In the genomic region with DNA sequence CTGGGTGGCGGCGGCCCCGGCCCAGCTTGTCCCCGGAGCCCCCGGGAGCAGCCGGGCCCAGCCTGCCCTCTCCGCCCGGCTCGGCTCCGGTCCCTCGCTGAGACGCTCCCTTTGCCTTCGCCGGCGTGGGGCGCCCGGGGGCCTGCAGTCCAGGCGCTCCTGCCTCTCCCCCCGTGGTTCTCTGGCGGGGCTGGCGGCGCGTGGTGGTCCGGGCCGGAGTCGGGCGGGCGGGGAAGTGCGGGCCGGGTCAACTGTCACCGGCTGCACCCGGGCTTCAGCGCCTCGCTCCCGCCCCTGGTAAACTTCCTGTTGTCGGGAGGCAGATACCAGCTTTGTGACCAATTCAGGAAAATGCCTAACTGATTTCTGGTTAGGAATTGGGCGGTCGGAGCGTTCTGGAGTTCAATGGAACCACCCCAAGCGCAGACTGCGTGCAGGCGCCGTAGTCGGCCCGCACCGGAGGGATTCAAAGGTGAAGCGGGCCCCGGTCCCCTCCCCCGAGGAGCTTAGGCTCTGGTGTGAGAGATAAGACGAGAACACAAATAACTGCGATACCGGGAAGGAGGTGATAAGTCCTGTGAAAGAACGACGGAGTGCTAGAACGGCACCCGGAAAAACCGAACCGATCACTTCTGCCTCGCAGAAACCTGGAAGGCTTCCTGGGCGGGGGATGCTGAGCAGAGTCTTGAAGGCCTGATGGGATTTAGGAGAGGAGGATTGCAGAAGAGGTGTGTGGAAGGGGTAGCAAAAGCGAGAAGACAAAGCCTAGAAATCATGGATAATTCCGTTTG, we compare ENCODE assay signal across 8 cellular contexts. TPM values are rescaled to one million over a fixed set of nuclear protein-coding genes. Genes with fewer than 3 reads are reported as not detected.
DNase-seq lines count a peak whose midpoint lies in the region; ATAC-seq and TF ChIP-seq lines count a peak whose summit lies in the region.

No MANE protein-coding gene starts in this region.

- H3K27ac ChIP-seq in osteoblast (ENCODE audit: low read depth, low read length) (peak overlapping the region; percentile 87), uterus (peak overlapping the region; percentile 87 to 90)

- ATAC-seq in HG03039 (IDR thresholded peaks at IDR 0.05; ENCODE audit: unreplicated experiment), result peak; percentile 14

- peaks cover 13% of the 10 kb centered on the region for H3K27me3 Mint-ChIP-seq in glutamatergic neuron (ENCODE audit: unreplicated experiment)

- DNase-seq in DMS153 treated with DMSO at 0.1 percent for 48 hours (lab: John Stamatoyannopoulos, UW; ENCODE audit: unreplicated experiment) (peak; percentile 1), DMS153 (lab: John Stamatoyannopoulos, UW) (no peak), RPMI7951 (ENCODE audit: low read depth) (peak; percentile 37), glutamatergic neuron (peak; percentile 63), osteoblast (ENCODE audit: insufficient read length, low spot score, missing footprints) (peak; percentile 85), uterus (peak; percentile 18 to 24)
- peak; percentile 53 for DNase-seq in activated naive CD4-positive, alpha-beta T cell treated with Interleukin-2 at 50 U/mL for 16 hours

- intact Hi-C loops in uterus (cut with DNase I; ENCODE audit: low total_unique reads), result loop anchor here (10.0 kb wide), 1 partner anchor 81 kb away; no protein-coding TSS in a partner anchor

- H4K20me1 ChIP-seq in osteoblast (ENCODE audit: insufficient read depth, low read length), result peaks cover 46% of the 10 kb centered on the region

- H2AFZ ChIP-seq in osteoblast (ENCODE audit: low read length), result peak overlapping the region; percentile 73

- peak overlapping the region; percentile 73 for H3K4me2 ChIP-seq in osteoblast (ENCODE audit: insufficient read depth, low read length)

- H3K4me3 ChIP-seq in osteoblast (ENCODE audit: insufficient read depth, low read length), result peak overlapping the region; percentile 97
- peak overlapping the region; percentile 43 to 97 for H3K4me3 ChIP-seq in uterus

- no peak for TF ChIP-seq POLR2A in uterus (IDR thresholded peaks at IDR 0.05)

- H3K4me1 Mint-ChIP-seq in glutamatergic neuron (ENCODE audit: low read depth, unreplicated experiment), result peaks cover 23% of the 10 kb centered on the region

- TF ChIP-seq CTCF in glutamatergic neuron (IDR thresholded peaks at IDR 0.05; ENCODE audit: partially characterized antibody, unreplicated experiment) (no peak), osteoblast (IDR thresholded peaks at IDR 0.05; ENCODE audit: extremely low read depth, low read depth, low read length) (no peak), uterus (IDR thresholded peaks at IDR 0.05) (no peak)

- H3K36me3 ChIP-seq in osteoblast (ENCODE audit: insufficient read depth, low read length), result no peaks in the 10 kb centered on the region
- H3K36me3 ChIP-seq in uterus, result no peaks in the 10 kb centered on the region

- H3K4me3 Mint-ChIP-seq in glutamatergic neuron (ENCODE audit: unreplicated experiment), result peak overlapping the region; percentile 96

- no peaks in the 10 kb centered on the region for H3K36me3 Mint-ChIP-seq in glutamatergic neuron (ENCODE audit: unreplicated experiment)

- H3K9me3 Mint-ChIP-seq in glutamatergic neuron (ENCODE audit: unreplicated experiment), result peaks cover 4% of the 10 kb centered on the region

- no peaks in the 10 kb centered on the region for H3K27me3 ChIP-seq in osteoblast (ENCODE audit: insufficient read depth, low read length)
- no peaks in the 10 kb centered on the region for H3K27me3 ChIP-seq in uterus

- peaks cover 59% of the 10 kb centered on the region for H3K79me2 ChIP-seq in osteoblast (ENCODE audit: insufficient read depth, low read length)

- H3K27ac Mint-ChIP-seq in glutamatergic neuron (ENCODE audit: unreplicated experiment), result peak overlapping the region; percentile 94

- H3K4me1 ChIP-seq in osteoblast (ENCODE audit: insufficient read depth, low read length) (peaks cover 21% of the 10 kb centered on the region), uterus (peaks cover 5 to 7% of the 10 kb centered on the region in 2 donors)

- H3K9me3 ChIP-seq in osteoblast (ENCODE audit: low read depth, low read length), result no peaks in the 10 kb centered on the region
- H3K9me3 ChIP-seq in uterus, result no peaks in the 10 kb centered on the region

RNA-seq across cellular contexts. Expression of a gene that starts 0.9 kb away (rescaled TPM):
- 87.8 and 101 TPM in 2 replicates for total RNA-seq in RPMI7951 (2014; rRNA removed; shearing (Covaris generic))
- total RNA-seq in glutamatergic neuron (ENCODE audit: unreplicated experiment), result 60.3 TPM
- total RNA-seq in osteoblast, result 53.2 and 56.6 TPM in 2 replicates
- total RNA-seq in uterus, result 100 to 1,000 TPM in 1 of 4 donors, 10 to 100 TPM in 3; 33.6 to 121 (median 78.0) TPM
